Comparison of ENCODE assay signal across 20 cellular contexts in the genomic region with DNA sequence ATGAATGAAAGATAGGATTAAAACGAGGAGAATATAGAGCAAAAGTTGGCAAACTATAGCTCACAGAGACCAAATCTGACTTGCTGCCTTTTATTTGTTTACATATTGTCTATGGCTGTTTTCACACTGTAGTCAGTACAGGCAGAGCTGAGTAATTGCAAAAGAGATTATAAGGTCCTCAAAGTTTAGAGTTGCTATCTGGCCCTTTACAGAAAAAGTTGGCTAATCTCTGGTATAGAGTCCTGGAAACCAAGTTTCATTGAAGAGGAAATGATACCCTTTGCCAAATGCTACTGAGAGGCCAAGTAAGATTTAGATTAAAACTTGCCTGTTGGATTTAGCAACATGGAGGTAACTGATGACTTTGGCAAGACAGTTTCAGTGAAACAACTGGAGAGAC. TPM values are rescaled to one million over a fixed set of nuclear protein-coding genes. Genes with fewer than 3 reads are reported as not detected.
DNase-seq lines count a peak whose midpoint lies in the region; ATAC-seq and TF ChIP-seq lines count a peak whose summit lies in the region.
"Had no signal": no experiment of that assay in that cellular context is flagged by ENCODE, and none has a peak within 500 bp of the region (broad histone marks: within the 10 kb centered on the region; RNA-seq: fewer than 3 reads in every experiment).

No MANE protein-coding gene starts in this region.

- H3K56ac ChIP-seq in IMR-90 (ENCODE audit: extremely low read depth, insufficient read depth, low read length) = no peak overlapping the region

- TF ChIP-seq CTCF in IMR-90 (conservative IDR thresholded peaks at IDR 0.05; ENCODE audit: low read depth, low read length) = no peak
- TF ChIP-seq CTCF in natural killer cell (IDR thresholded peaks at IDR 0.05) = no peak
- TF ChIP-seq CTCF in GM10266 (IDR thresholded peaks at IDR 0.05; ENCODE audit: control insufficient read depth, insufficient read depth, low read depth, missing control alignments) = no peak

- no peak overlapping the region for H3K4ac ChIP-seq in IMR-90 (ENCODE audit: low read depth, low read length)

- no peaks in the 10 kb centered on the region for H3K27me3 ChIP-seq in IMR-90 (ENCODE audit: control insufficient read depth, insufficient read depth, low read length)
- H3K27me3 ChIP-seq: esophagus squamous epithelium had no signal

- H2BK5ac ChIP-seq in IMR-90 (ENCODE audit: low read depth, low read length, poor library complexity, severe bottlenecking) = no peak overlapping the region

- BruUV-seq in IMR-90 (replicated peaks; lab: Mats Ljungman, UMichigan) = no TSS peak

- H3K27me3 Mint-ChIP-seq in activated T-helper 1 cell treated with anti-CD3 and anti-CD28 coated beads, Interleukin-12 subunit alpha, Interleukin-12 subunit beta, Interleukin-2, Interleukin-4 antibody, amounts not matched to agents 30 ng/mL and 10 ng/mL and 1 ng/mL, durations not matched to agents 14 hours and 24 hours and 36 hours (ENCODE audit: insufficient read depth) = no peaks in the 10 kb centered on the region
- no peaks in the 10 kb centered on the region for H3K27me3 Mint-ChIP-seq in natural killer cell (ENCODE audit: low read depth in 2 of 2)
- H3K27me3 Mint-ChIP-seq: B cell had no signal

- no peak overlapping the region for H3K4me3 Mint-ChIP-seq in activated T-helper 1 cell treated with anti-CD3 and anti-CD28 coated beads, Interleukin-12 subunit alpha, Interleukin-12 subunit beta, Interleukin-2, Interleukin-4 antibody, amounts not matched to agents 30 ng/mL and 10 ng/mL and 1 ng/mL, durations not matched to agents 14 hours and 24 hours and 36 hours
- no peak overlapping the region for H3K4me3 Mint-ChIP-seq in natural killer cell
- H3K4me3 Mint-ChIP-seq: activated CD8-positive, alpha-beta T cell treated with anti-CD3 and anti-CD28 coated beads, Interleukin-2, amount 10 ng/mL, durations not matched to agents 7 days and 5 days; B cell had no signal

- no peak for TF ChIP-seq POLR2A in IMR-90 (IDR thresholded peaks at IDR 0.05; ENCODE audit: low read depth, low read length)

- H3K79me1 ChIP-seq in IMR-90 (ENCODE audit: low read depth in 1 of 2, low read length in 2 of 2) = no peaks in the 10 kb centered on the region

- no peak overlapping the region for H3K4me2 ChIP-seq in IMR-90 (ENCODE audit: low read depth, low read length)

- no peaks in the 10 kb centered on the region for H3K9me1 ChIP-seq in IMR-90 (ENCODE audit: insufficient read depth, low read length)

- no peak overlapping the region for H3K9ac ChIP-seq in IMR-90 (ENCODE audit: low read depth, low read length)

- in situ Hi-C loops in IMR-90 (cut with MboI; ENCODE audit: low sequenced_read_pairs) (no loop called here), G401 (cut with HindIII; ENCODE audit: low sequenced_read_pairs) (no loop called here)

- H2BK15ac ChIP-seq in IMR-90 (ENCODE audit: low read depth, low read length) = no peak overlapping the region

- no peak overlapping the region for H2AFZ ChIP-seq in IMR-90 (replicated peaks; ENCODE audit: low read length, poor library complexity)

- H3K4me1 ChIP-seq in IMR-90 (ENCODE audit: control insufficient read depth, insufficient read depth, low read length) = no peaks in the 10 kb centered on the region

- no peak overlapping the region for H3K4me3 ChIP-seq in IMR-90 (ENCODE audit: insufficient read depth, low read depth, low read length)
- H3K4me3 ChIP-seq: esophagus squamous epithelium, SK-N-MC had no signal

- no peak overlapping the region for H2BK120ac ChIP-seq in IMR-90 (ENCODE audit: low read depth, low read length)

- no peak overlapping the region for H4K91ac ChIP-seq in IMR-90 (ENCODE audit: insufficient read depth, low read depth, low read length)

- H3K27ac ChIP-seq in IMR-90 (ENCODE audit: insufficient read depth, low read length) = no peak overlapping the region
- H3K27ac ChIP-seq: esophagus squamous epithelium, SK-N-MC had no signal

- H4K5ac ChIP-seq in IMR-90 (ENCODE audit: low read depth, low read length) = no peak overlapping the region

- ATAC-seq in IMR-90 (ENCODE audit: low read depth) = peak; percentile 51
- ATAC-seq in natural killer cell = no peak
- ATAC-seq in GM21447 (IDR thresholded peaks at IDR 0.05; ENCODE audit: unreplicated experiment) = no peak
- ATAC-seq: activated CD8-positive, alpha-beta T cell treated with anti-CD3 and anti-CD28 coated beads, Interleukin-2, amount 10 ng/mL, durations not matched to agents 7 days and 5 days had no signal

- dilution Hi-C loops in IMR-90 (cut with HindIII; ENCODE audit: low sequenced_read_pairs, unreplicated experiment) = no loop called here

- H3K18ac ChIP-seq in IMR-90 (ENCODE audit: low read depth, low read length) = no peak overlapping the region

- no peak for DNase-seq in IMR-90
- DNase-seq in NOMO-1 treated with dmso at 0.1 percent for 144 hours (lab: John Stamatoyannopoulos, UW; ENCODE audit: unreplicated experiment) = peak; percentile 51
- DNase-seq in activated T-helper 1 cell treated with anti-CD3 and anti-CD28 coated beads, Interleukin-12 subunit alpha, Interleukin-12 subunit beta, Interleukin-2, Interleukin-4 antibody, amounts not matched to agents 30 ng/mL and 10 ng/mL and 1 ng/mL, durations not matched to agents 14 hours and 24 hours and 36 hours (ENCODE audit: low spot score) = no peak
- DNase-seq in natural killer cell = no peak
- DNase-seq in G401 (ENCODE audit: low spot score) = no peak
- no peak for DNase-seq in GM10266 (ENCODE audit: extremely low spot score)
- DNase-seq: activated CD8-positive, alpha-beta T cell treated with anti-CD3 and anti-CD28 coated beads, Interleukin-2, amount 10 ng/mL, durations not matched to agents 7 days and 5 days; amniotic stem cell; DMS 273 treated with DMSO at 0.1 percent for 48 hours; effector CD4-positive, alpha-beta T cell; esophagus squamous epithelium; head of caudate nucleus; KG1; NCI-H1417 treated with DMSO at 0.1 percent for 48 hours; NCI-H2227 treated with DMSO at 0.1 percent for 48 hours; stimulated activated CD4-positive, alpha-beta T cell treated with anti-CD3 and anti-CD28 coated beads, Interleukin-12 subunit alpha, Interleukin-12 subunit beta, amount 100 ng/mL, for 4 hours; trophoblast cell had no signal

- no peak overlapping the region for H3K23ac ChIP-seq in IMR-90 (ENCODE audit: low read depth, low read length)

- WGBS in IMR-90 (ENCODE audit: extremely low coverage in 2 of 2, insufficient read length in 1 of 2), 2 experiments = no CpG with 5 or more reads among the region's 1 CpG

- H2AK5ac ChIP-seq in IMR-90 (ENCODE audit: low read depth, low read length) = no peak overlapping the region

- peak overlapping the region; percentile 3 for H3K27ac Mint-ChIP-seq in activated T-helper 1 cell treated with anti-CD3 and anti-CD28 coated beads, Interleukin-12 subunit alpha, Interleukin-12 subunit beta, Interleukin-2, Interleukin-4 antibody, amounts not matched to agents 30 ng/mL and 10 ng/mL and 1 ng/mL, durations not matched to agents 14 hours and 24 hours and 36 hours
- peak overlapping the region; percentile 34 to 72 for H3K27ac Mint-ChIP-seq in natural killer cell
- H3K27ac Mint-ChIP-seq: activated CD8-positive, alpha-beta T cell treated with anti-CD3 and anti-CD28 coated beads, Interleukin-2, amount 10 ng/mL, durations not matched to agents 7 days and 5 days had no signal

- H2AK9ac ChIP-seq in IMR-90 (replicated peaks; ENCODE audit: low read depth, low read length, poor library complexity) = no peak overlapping the region

- peaks cover 47% of the 10 kb centered on the region for H3K4me1 Mint-ChIP-seq in activated T-helper 1 cell treated with anti-CD3 and anti-CD28 coated beads, Interleukin-12 subunit alpha, Interleukin-12 subunit beta, Interleukin-2, Interleukin-4 antibody, amounts not matched to agents 30 ng/mL and 10 ng/mL and 1 ng/mL, durations not matched to agents 14 hours and 24 hours and 36 hours (ENCODE audit: low read depth)
- H3K4me1 Mint-ChIP-seq in natural killer cell = peaks cover 26 to 32% of the 10 kb centered on the region in 2 donors

- H3K14ac ChIP-seq in IMR-90 (replicated peaks; ENCODE audit: low read depth, low read length) = no peak overlapping the region

- H4K20me1 ChIP-seq in IMR-90 (ENCODE audit: insufficient read depth, low read length) = no peaks in the 10 kb centered on the region

- no peaks in the 10 kb centered on the region for H3K9me3 Mint-ChIP-seq in activated T-helper 1 cell treated with anti-CD3 and anti-CD28 coated beads, Interleukin-12 subunit alpha, Interleukin-12 subunit beta, Interleukin-2, Interleukin-4 antibody, amounts not matched to agents 30 ng/mL and 10 ng/mL and 1 ng/mL, durations not matched to agents 14 hours and 24 hours and 36 hours
- no peaks in the 10 kb centered on the region for H3K9me3 Mint-ChIP-seq in natural killer cell

- H3K9me3 ChIP-seq in IMR-90 (ENCODE audit: control insufficient read depth, insufficient read depth, low read length) = no peaks in the 10 kb centered on the region
- H3K9me3 ChIP-seq: esophagus squamous epithelium had no signal

- CTCF ChIA-PET in IMR-90 (lab: Yijun Ruan, JAX) = interaction anchor here (1.2 kb wide), 1 partner anchor 9 kb away, joined by 3 read pairs; no protein-coding TSS in a partner anchor

- no peak overlapping the region for H2BK20ac ChIP-seq in IMR-90 (ENCODE audit: low read depth, low read length)

- H4K8ac ChIP-seq in IMR-90 (ENCODE audit: low read depth in 2 of 2, low read length in 2 of 2) = no peak overlapping the region

- H3K36me3 ChIP-seq in IMR-90 (ENCODE audit: control insufficient read depth, insufficient read depth, low read length) = no peaks in the 10 kb centered on the region

- POLR2A ChIA-PET in IMR-90 (lab: Charles Lee; ENCODE audit: unreplicated experiment) = no interaction called here

- H3K36me3 Mint-ChIP-seq in activated T-helper 1 cell treated with anti-CD3 and anti-CD28 coated beads, Interleukin-12 subunit alpha, Interleukin-12 subunit beta, Interleukin-2, Interleukin-4 antibody, amounts not matched to agents 30 ng/mL and 10 ng/mL and 1 ng/mL, durations not matched to agents 14 hours and 24 hours and 36 hours (ENCODE audit: low read depth) = peaks cover 14% of the 10 kb centered on the region
- no peaks in the 10 kb centered on the region for H3K36me3 Mint-ChIP-seq in natural killer cell

- TF ChIP-seq RAD21 in IMR-90 (IDR thresholded peaks at IDR 0.05; ENCODE audit: low read length) = no peak

- intact Hi-C loops in IMR-90 (cut with micrococcal nuclease) (no loop called here), natural killer cell (cut with micrococcal nuclease) (loop anchor here (5.0 kb wide), 1 partner anchor 71 kb away; no protein-coding TSS in a partner anchor)
- intact Hi-C loops in activated T-helper 1 cell treated with anti-CD3 and anti-CD28 coated beads, Interleukin-12 subunit alpha, Interleukin-12 subunit beta, Interleukin-2, Interleukin-4 antibody, amounts not matched to agents 30 ng/mL and 10 ng/mL and 1 ng/mL, durations not matched to agents 14 hours and 24 hours and 36 hours (cut with micrococcal nuclease) = loop anchor here (5.0 kb wide), 2 partner anchors 151 to 191 kb away; no protein-coding TSS in a partner anchor

RNA-seq across cellular contexts. Expression of gene LYRM7, which starts 36.0 kb away (rescaled TPM):
- total RNA-seq in IMR-90 (2012; rRNA removed) = 3.4 and 6.4 TPM in 2 replicates
- polyA plus RNA-seq in IMR-90 (2012; rRNA removed) = 1.6 and 2.5 TPM in 2 replicates
- 0.37 and 0.81 TPM in 2 replicates for polyA plus RNA-seq in IMR-90 (2012; cell fraction: cytosol; rRNA removed)
- polyA plus RNA-seq in IMR-90 (2012; cell fraction: nucleus; rRNA removed; ENCODE audit: low replicate concordance) = 2.6 and 3.6 TPM in 2 replicates
- 13.7 and 15.8 TPM in 2 replicates for total RNA-seq in activated T-helper 1 cell treated with anti-CD3 and anti-CD28 coated beads, Interleukin-12 subunit alpha, Interleukin-12 subunit beta, Interleukin-2, Interleukin-4 antibody, amounts not matched to agents 30 ng/mL and 10 ng/mL and 1 ng/mL, durations not matched to agents 14 hours and 24 hours and 36 hours
- 1 to 10 TPM; 7.4 to 9.7 (median 7.6) TPM for total RNA-seq in natural killer cell
- total RNA-seq in G401 (2014; rRNA removed; shearing (Covaris generic)) = 2.8 and 5.2 TPM in 2 replicates

RNA-seq across cellular contexts. Expression of gene HINT1, which starts 41.7 kb away (rescaled TPM):
- 179 and 181 TPM in 2 replicates for total RNA-seq in IMR-90 (2012; rRNA removed)
- 347 and 352 TPM in 2 replicates for polyA plus RNA-seq in IMR-90 (2012; rRNA removed)
- 142 and 333 TPM in 2 replicates for polyA plus RNA-seq in IMR-90 (2012; cell fraction: cytosol; rRNA removed)
- 86.7 and 151 TPM in 2 replicates for polyA plus RNA-seq in IMR-90 (2012; cell fraction: nucleus; rRNA removed; ENCODE audit: low replicate concordance)
- total RNA-seq in activated T-helper 1 cell treated with anti-CD3 and anti-CD28 coated beads, Interleukin-12 subunit alpha, Interleukin-12 subunit beta, Interleukin-2, Interleukin-4 antibody, amounts not matched to agents 30 ng/mL and 10 ng/mL and 1 ng/mL, durations not matched to agents 14 hours and 24 hours and 36 hours = 249 and 262 TPM in 2 replicates
- total RNA-seq in natural killer cell = 100 to 1,000 TPM; 125 to 130 (median 129) TPM
- total RNA-seq in G401 (2014; rRNA removed; shearing (Covaris generic)) = 187 and 227 TPM in 2 replicates

RNA-seq across cellular contexts. Expression of gene CDC42SE2, which starts 57.1 kb away (rescaled TPM):
- total RNA-seq in IMR-90 (2012; rRNA removed) (19.4 and 44.2 TPM in 2 replicates), natural killer cell (100 to 1,000 TPM; 140 to 183 (median 166) TPM)
- polyA plus RNA-seq in IMR-90 (2012; rRNA removed) = 8.8 and 12.5 TPM in 2 replicates
- 2.0 and 2.8 TPM in 2 replicates for polyA plus RNA-seq in IMR-90 (2012; cell fraction: cytosol; rRNA removed)
- 1.1 and 22.9 TPM in 2 replicates for polyA plus RNA-seq in IMR-90 (2012; cell fraction: nucleus; rRNA removed; ENCODE audit: low replicate concordance)
- total RNA-seq in activated T-helper 1 cell treated with anti-CD3 and anti-CD28 coated beads, Interleukin-12 subunit alpha, Interleukin-12 subunit beta, Interleukin-2, Interleukin-4 antibody, amounts not matched to agents 30 ng/mL and 10 ng/mL and 1 ng/mL, durations not matched to agents 14 hours and 24 hours and 36 hours = 100.0 and 103 TPM in 2 replicates
- 30.0 and 53.1 TPM in 2 replicates for total RNA-seq in G401 (2014; rRNA removed; shearing (Covaris generic))
